25 cellular contexts compared by ENCODE assay signal in the genomic region with DNA sequence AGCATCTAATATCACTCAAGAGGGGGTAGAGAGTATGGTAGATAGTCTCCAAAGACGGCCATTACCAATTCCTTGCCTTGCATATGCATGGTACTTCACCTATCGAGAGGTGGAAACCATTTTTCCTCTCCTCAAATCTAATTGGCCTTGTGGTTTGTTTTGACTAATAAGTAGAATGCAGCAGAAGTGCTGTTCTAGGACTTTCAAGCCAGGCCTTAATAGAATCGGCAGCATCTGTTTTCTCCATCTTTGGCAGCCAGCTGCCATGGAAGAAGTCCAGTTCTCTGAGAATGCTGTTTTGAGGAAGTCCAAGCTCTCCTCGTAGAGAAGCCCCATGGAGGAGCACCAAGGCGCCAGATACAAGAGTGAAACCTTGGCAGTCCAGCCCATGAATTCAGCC. TPM values are rescaled to one million over a fixed set of nuclear protein-coding genes. Genes with fewer than 3 reads are reported as not detected.
DNase-seq lines count a peak whose midpoint lies in the region; ATAC-seq and TF ChIP-seq lines count a peak whose summit lies in the region.
"Had no signal": no experiment of that assay in that cellular context is flagged by ENCODE, and none has a peak within 500 bp of the region (broad histone marks: within the 10 kb centered on the region; RNA-seq: fewer than 3 reads in every experiment).

No MANE protein-coding gene starts in this region.

- peak overlapping the region; percentile 52 for H2AFZ ChIP-seq in Loucy (ENCODE audit: low read length)
- H2AFZ ChIP-seq: GM23248 had no signal

- intact Hi-C loops in Right ventricle myocardium superior (cut with DNase I), result no loop called here
- intact Hi-C loops in testis (cut with DNase I; ENCODE audit: low total_unique reads), result no loop called here
- intact Hi-C loops in activated T-helper 2 cell treated with anti-CD3 and anti-CD28 coated beads, Interferon-gamma antibody, Interleukin-2, Interleukin-4, amounts not matched to agents 10 μg/mL and 5 μg/mL and 100 μg/mL, durations not matched to agents 14 hours and 24 hours and 36 hours (cut with micrococcal nuclease), result no loop called here

- H3K36me3 ChIP-seq in right atrium auricular region (no peaks in the 10 kb centered on the region), Loucy (ENCODE audit: insufficient read depth, low read length) (no peaks in the 10 kb centered on the region), testis (ENCODE audit: low read depth, missing control alignments) (no peaks in the 10 kb centered on the region)
- H3K36me3 ChIP-seq: BLaER1, thoracic aorta, vagina had no signal

- H4K20me1 ChIP-seq in Loucy (ENCODE audit: insufficient read depth, low read length, poor library complexity, severe bottlenecking), result no peaks in the 10 kb centered on the region
- H4K20me1 ChIP-seq: BLaER1 had no signal

- no peak overlapping the region for H3K4me3 Mint-ChIP-seq in activated T-helper 2 cell treated with anti-CD3 and anti-CD28 coated beads, Interferon-gamma antibody, Interleukin-2, Interleukin-4, amounts not matched to agents 10 μg/mL and 5 μg/mL and 100 μg/mL, durations not matched to agents 14 hours and 24 hours and 36 hours (ENCODE audit: low read depth)
- H3K4me3 Mint-ChIP-seq: HFFc6; naive thymus-derived CD4-positive, alpha-beta T cell; stimulated activated naive B cell treated with anti-CD40 and anti-IgM and Interleukin-4, amounts not matched to agents 10 μg/mL and 1 μg/mL and 100 μg/mL, for 72 hours had no signal

- H3K4me2 ChIP-seq in Loucy (ENCODE audit: low read depth, low read length, poor library complexity, severe bottlenecking), result no peak overlapping the region
- H3K4me2 ChIP-seq: BLaER1, SK-N-SH had no signal

- no peak for TF ChIP-seq POLR2A in testis (IDR thresholded peaks at IDR 0.05)

- DNase-seq in Right ventricle myocardium superior (peak; percentile 46), right atrium auricular region (ENCODE audit: low spot score) (no peak), fibroblast of the aortic adventitia (ENCODE audit: low read depth) (peak; percentile 10), testis (peak; percentile 43), OCI-M1 (lab: John Stamatoyannopoulos, UW) (no peak)
- no peak for DNase-seq in activated T-helper 2 cell treated with anti-CD3 and anti-CD28 coated beads, Interferon-gamma antibody, Interleukin-2, Interleukin-4, amounts not matched to agents 10 μg/mL and 5 μg/mL and 100 μg/mL, durations not matched to agents 14 hours and 24 hours and 36 hours (ENCODE audit: low spot score)
- DNase-seq: activated CD4-positive, alpha-beta T cell treated with anti-CD3 and anti-CD28 coated beads, Interleukin-2, amount 50 U/mL, for 1 hour; activated gamma-delta T cell; cerebellar nuclear complex; HFFc6; MM.1S; naive thymus-derived CD4-positive, alpha-beta T cell; NCI-H1417; NCI-H2107; NCI-H524 treated with DMSO at 0.1 percent for 48 hours; SK-N-SH; stimulated activated CD4-positive, alpha-beta T cell treated with anti-CD3 and anti-CD28 coated beads, Interleukin-2, amount 100 ng/mL, for 48 hours; stimulated activated naive B cell treated with anti-CD40 and anti-IgM and Interleukin-4, amounts not matched to agents 10 μg/mL and 1 μg/mL and 100 μg/mL, for 72 hours had no signal

- H3K79me2 ChIP-seq in Loucy (ENCODE audit: insufficient read depth, low read length), result no peaks in the 10 kb centered on the region

- 50 to 58% methylated on average over 5 of the region's 5 CpGs for WGBS in testis, 2 donors

- H3K9me2 ChIP-seq in Loucy (replicated peaks; ENCODE audit: low read depth, low read length), result no peaks in the 10 kb centered on the region
- H3K9me2 ChIP-seq: SK-N-SH had no signal

- H3K9ac ChIP-seq in Loucy (ENCODE audit: low read depth, low read length, poor library complexity, severe bottlenecking), result no peak overlapping the region
- H3K9ac ChIP-seq: BLaER1, GM23248, SK-N-SH had no signal

- ATAC-seq in Right ventricle myocardium superior (ENCODE audit: poor library complexity) (peak; percentile 65), GM21723 (IDR thresholded peaks at IDR 0.05; ENCODE audit: unreplicated experiment) (no peak)
- ATAC-seq: naive thymus-derived CD4-positive, alpha-beta T cell had no signal

- H3F3A ChIP-seq in Loucy (ENCODE audit: low read depth), result no peaks in the 10 kb centered on the region

- no peak for TF ChIP-seq CTCF in right atrium auricular region (IDR thresholded peaks at IDR 0.05)
- no peak for TF ChIP-seq CTCF in Loucy (conservative IDR thresholded peaks at IDR 0.05; ENCODE audit: low read length)
- no peak for TF ChIP-seq CTCF in fibroblast of the aortic adventitia (IDR thresholded peaks at IDR 0.05; ENCODE audit: insufficient read depth, low read length)
- TF ChIP-seq CTCF in testis (IDR thresholded peaks at IDR 0.05), result no peak

- no peaks in the 10 kb centered on the region for H3K9me3 Mint-ChIP-seq in activated T-helper 2 cell treated with anti-CD3 and anti-CD28 coated beads, Interferon-gamma antibody, Interleukin-2, Interleukin-4, amounts not matched to agents 10 μg/mL and 5 μg/mL and 100 μg/mL, durations not matched to agents 14 hours and 24 hours and 36 hours
- H3K9me3 Mint-ChIP-seq: HFFc6; naive thymus-derived CD4-positive, alpha-beta T cell; stimulated activated naive B cell treated with anti-CD40 and anti-IgM and Interleukin-4, amounts not matched to agents 10 μg/mL and 1 μg/mL and 100 μg/mL, for 72 hours had no signal

- H3K27ac Mint-ChIP-seq in activated T-helper 2 cell treated with anti-CD3 and anti-CD28 coated beads, Interferon-gamma antibody, Interleukin-2, Interleukin-4, amounts not matched to agents 10 μg/mL and 5 μg/mL and 100 μg/mL, durations not matched to agents 14 hours and 24 hours and 36 hours, result no peak overlapping the region
- H3K27ac Mint-ChIP-seq: HFFc6; stimulated activated naive B cell treated with anti-CD40 and anti-IgM and Interleukin-4, amounts not matched to agents 10 μg/mL and 1 μg/mL and 100 μg/mL, for 72 hours had no signal

- H3K27me3 ChIP-seq in right atrium auricular region (no peaks in the 10 kb centered on the region), Loucy (ENCODE audit: insufficient read depth, low read length, poor library complexity, severe bottlenecking) (no peaks in the 10 kb centered on the region), testis (no peaks in the 10 kb centered on the region)
- H3K27me3 ChIP-seq: BLaER1, vagina had no signal

- no peaks in the 10 kb centered on the region for H3K9me3 ChIP-seq in right atrium auricular region
- no peaks in the 10 kb centered on the region for H3K9me3 ChIP-seq in Loucy (ENCODE audit: insufficient read depth, low read depth, low read length)
- no peaks in the 10 kb centered on the region for H3K9me3 ChIP-seq in testis
- H3K9me3 ChIP-seq: BLaER1, SK-N-SH, thoracic aorta, vagina had no signal

- peaks cover 32% of the 10 kb centered on the region for H3K4me1 Mint-ChIP-seq in activated T-helper 2 cell treated with anti-CD3 and anti-CD28 coated beads, Interferon-gamma antibody, Interleukin-2, Interleukin-4, amounts not matched to agents 10 μg/mL and 5 μg/mL and 100 μg/mL, durations not matched to agents 14 hours and 24 hours and 36 hours (ENCODE audit: low read depth)

- no peak overlapping the region for H3K4me3 ChIP-seq in right atrium auricular region
- H3K4me3 ChIP-seq in Loucy (ENCODE audit: low read length, poor library complexity, severe bottlenecking), result no peak overlapping the region
- H3K4me3 ChIP-seq in fibroblast of the aortic adventitia (ENCODE audit: low read depth, low read length), result no peak overlapping the region
- H3K4me3 ChIP-seq in testis, result no peak overlapping the region
- H3K4me3 ChIP-seq: BLaER1, GM23248, thoracic aorta, vagina had no signal

- H3K36me3 Mint-ChIP-seq in activated T-helper 2 cell treated with anti-CD3 and anti-CD28 coated beads, Interferon-gamma antibody, Interleukin-2, Interleukin-4, amounts not matched to agents 10 μg/mL and 5 μg/mL and 100 μg/mL, durations not matched to agents 14 hours and 24 hours and 36 hours (ENCODE audit: low read depth), result no peaks in the 10 kb centered on the region
- H3K36me3 Mint-ChIP-seq: stimulated activated naive B cell treated with anti-CD40 and anti-IgM and Interleukin-4, amounts not matched to agents 10 μg/mL and 1 μg/mL and 100 μg/mL, for 72 hours had no signal

- H3K27ac ChIP-seq in right atrium auricular region (no peak overlapping the region), testis (no peak overlapping the region)
- H3K27ac ChIP-seq: BLaER1, GM23248, RWPE1, thoracic aorta, vagina had no signal

- peaks cover 0 to 28% of the 10 kb centered on the region in 2 donors for H3K4me1 ChIP-seq in right atrium auricular region
- H3K4me1 ChIP-seq in Loucy (ENCODE audit: insufficient read depth, low read length, poor library complexity, severe bottlenecking), result peaks cover 16% of the 10 kb centered on the region
- peaks cover 10% of the 10 kb centered on the region for H3K4me1 ChIP-seq in testis
- H3K4me1 ChIP-seq: vagina had no signal

- no peaks in the 10 kb centered on the region for H3K27me3 Mint-ChIP-seq in activated T-helper 2 cell treated with anti-CD3 and anti-CD28 coated beads, Interferon-gamma antibody, Interleukin-2, Interleukin-4, amounts not matched to agents 10 μg/mL and 5 μg/mL and 100 μg/mL, durations not matched to agents 14 hours and 24 hours and 36 hours (ENCODE audit: low read depth)
- H3K27me3 Mint-ChIP-seq: naive thymus-derived CD4-positive, alpha-beta T cell; stimulated activated naive B cell treated with anti-CD40 and anti-IgM and Interleukin-4, amounts not matched to agents 10 μg/mL and 1 μg/mL and 100 μg/mL, for 72 hours had no signal

RNA-seq across cellular contexts. Expression of gene RASGRP1, which starts 59.1 kb away (rescaled TPM):
- total RNA-seq in Right ventricle myocardium superior (0.11 TPM), right atrium auricular region (1 to 10 TPM; 2.1 to 4.4 TPM), fibroblast of the aortic adventitia (ENCODE audit: low replicate concordance) (0.09 TPM in 1 of 2 replicates, not detected in the other), testis (1 to 10 TPM; 7.4 to 9.2 TPM)
- polyA plus RNA-seq in testis (ENCODE audit: insufficient read depth, low read depth, low replicate concordance), result 4.4 TPM
- total RNA-seq in activated T-helper 2 cell treated with anti-CD3 and anti-CD28 coated beads, Interferon-gamma antibody, Interleukin-2, Interleukin-4, amounts not matched to agents 10 μg/mL and 5 μg/mL and 100 μg/mL, durations not matched to agents 14 hours and 24 hours and 36 hours, result 108 and 113 TPM in 2 replicates

Comparison
In these comparisons a context has a peak if more than half of its experiments do, and no peak if none do; other contexts are left out.
1. DNase-seq: peak in Right ventricle myocardium superior (single experiment), fibroblast of the aortic adventitia (single experiment) and testis (single experiment); none in right atrium auricular region (single experiment), OCI-M1 (single experiment) and activated T-helper 2 cell treated with anti-CD3 and anti-CD28 coated beads, Interferon-gamma antibody, Interleukin-2, Interleukin-4, amounts not matched to agents 10 μg/mL and 5 μg/mL and 100 μg/mL, durations not matched to agents 14 hours and 24 hours and 36 hours (single experiment).
2. RNA of gene RASGRP1, which starts 59.1 kb away (total RNA-seq): 108 to 113 TPM in activated T-helper 2 cell treated with anti-CD3 and anti-CD28 coated beads, Interferon-gamma antibody, Interleukin-2, Interleukin-4, amounts not matched to agents 10 μg/mL and 5 μg/mL and 100 μg/mL, durations not matched to agents 14 hours and 24 hours and 36 hours; 7.4 to 9.2 TPM in testis, 2.1 to 4.4 TPM in right atrium auricular region, 0.11 TPM in Right ventricle myocardium superior (single experiment) and 0.09 TPM in fibroblast of the aortic adventitia; every median in the first group is over 10 times any median in the second.